In genomic region chr9:23659346-23660006, GRCh38 we compare ENCODE assay signal across 25 cellular contexts.
"Had no signal": no experiment of that assay in that cellular context is flagged by ENCODE, and none has a peak within 500 bp of the region (broad histone marks: within the 10 kb centered on the region; RNA-seq: fewer than 3 reads in every experiment).

No MANE protein-coding gene starts in this region.

- ATAC-seq: activated CD4-positive, alpha-beta T cell treated with anti-CD3 and anti-CD28 coated beads for 36 hours; body of pancreas; esophagus mucosa; gastrocnemius medialis; left lobe of liver; lower lobe of right lung; naive thymus-derived CD8-positive, alpha-beta T cell had no signal

- H3K27me3 ChIP-seq: body of pancreas, gastrocnemius medialis, vagina had no signal

- H3K9me3 Mint-ChIP-seq: type B pancreatic cell had no signal

- DNase-seq: activated B cell treated with CpG ODN at 0.5 μM for 24 hours; activated CD4-positive, alpha-beta T cell treated with anti-CD3 and anti-CD28 coated beads for 36 hours; activated CD4-positive, alpha-beta T cell treated with anti-CD3 and anti-CD28 coated beads, Interleukin-2, amount 50 U/mL, for 48 hours; activated effector memory CD4-positive, alpha-beta T cell treated with Interleukin-2 at 50 U/mL for 16 hours; activated naive CD4-positive, alpha-beta T cell treated with anti-CD3 and anti-CD28 coated beads, Interleukin-2, amount 50 U/mL, for 16 hours; activated T-cell treated with anti-CD3 and anti-CD28 coated beads, Interleukin-2, amount 50 U/mL, for 48 hours; anterior cingulate cortex; body of pancreas; caudate nucleus; effector CD8-positive, alpha-beta T cell; gastrocnemius medialis; head of caudate nucleus; hypothalamus; lower lobe of right lung; naive thymus-derived CD8-positive, alpha-beta T cell; stimulated activated CD4-positive, alpha-beta T cell treated with anti-CD3 and anti-CD28 coated beads, Interleukin-4, amount 100 ng/mL, for 1 hour; stimulated activated naive CD4-positive, alpha-beta T cell; T-helper 1 cell had no signal

- H3K9me3 ChIP-seq: body of pancreas, gastrocnemius medialis, lower lobe of right lung, prostate gland, thoracic aorta, vagina had no signal

- H3K4me3 Mint-ChIP-seq: activated B cell treated with CpG ODN at 0.5 μM for 24 hours; activated CD4-positive, alpha-beta T cell treated with anti-CD3 and anti-CD28 coated beads for 36 hours; dendritic cell treated with granulocyte-macrophage colony-stimulating factor and Interleukin-4, amounts not matched to agents 40 ng/mL and 50 ng/mL, for 4 days; naive thymus-derived CD8-positive, alpha-beta T cell; type B pancreatic cell had no signal

- H3K27ac ChIP-seq: body of pancreas, gastrocnemius medialis, lower lobe of right lung, prostate gland, thoracic aorta, vagina had no signal

- H3K4me3 ChIP-seq: body of pancreas, gastrocnemius medialis, lower lobe of right lung, prostate gland, thoracic aorta, vagina had no signal

- H3K4me1 ChIP-seq: body of pancreas, gastrocnemius medialis, lower lobe of right lung, prostate gland had no signal

- H3K4me1 Mint-ChIP-seq: activated B cell treated with CpG ODN at 0.5 μM for 24 hours; activated CD4-positive, alpha-beta T cell treated with anti-CD3 and anti-CD28 coated beads for 36 hours; naive thymus-derived CD8-positive, alpha-beta T cell had no signal

- H3K27ac Mint-ChIP-seq: activated B cell treated with CpG ODN at 0.5 μM for 24 hours; activated CD4-positive, alpha-beta T cell treated with anti-CD3 and anti-CD28 coated beads for 36 hours; dendritic cell treated with granulocyte-macrophage colony-stimulating factor and Interleukin-4, amounts not matched to agents 40 ng/mL and 50 ng/mL, for 4 days; naive thymus-derived CD8-positive, alpha-beta T cell; type B pancreatic cell had no signal

- H3K27me3 Mint-ChIP-seq: activated B cell treated with CpG ODN at 0.5 μM for 24 hours; activated CD4-positive, alpha-beta T cell treated with anti-CD3 and anti-CD28 coated beads for 36 hours; dendritic cell treated with granulocyte-macrophage colony-stimulating factor and Interleukin-4, amounts not matched to agents 40 ng/mL and 50 ng/mL, for 4 days; naive thymus-derived CD8-positive, alpha-beta T cell; type B pancreatic cell had no signal

- H3K36me3 ChIP-seq: gastrocnemius medialis, lower lobe of right lung, prostate gland, thoracic aorta, vagina had no signal
